In the genomic region with DNA sequence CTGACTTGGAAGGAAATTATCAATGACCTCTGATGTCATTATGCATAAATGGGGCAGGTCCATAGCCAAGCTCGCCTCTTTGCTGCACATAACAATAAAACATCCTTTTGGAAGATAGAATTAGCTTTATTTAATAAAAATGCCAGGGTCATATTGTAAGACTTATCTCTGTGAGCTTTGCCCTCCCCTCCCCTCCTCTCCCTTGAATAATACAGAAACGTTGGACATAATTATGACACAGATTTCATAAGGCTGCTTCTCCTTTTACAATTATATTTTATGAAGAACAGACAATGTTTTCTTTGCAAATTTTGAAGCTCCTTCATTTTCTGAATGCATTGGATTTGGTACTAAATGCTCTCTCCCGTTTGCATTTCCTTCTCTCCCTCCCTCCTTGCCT, we compare ENCODE assay signal across 23 cellular contexts.
"Had no signal": no experiment of that assay in that cellular context is flagged by ENCODE, and none has a peak within 500 bp of the region (broad histone marks: within the 10 kb centered on the region; RNA-seq: fewer than 3 reads in every experiment).

No MANE protein-coding gene starts in this region.

- DNase-seq: effector CD8-positive, alpha-beta T cell; endodermal cell; heart left ventricle; left cardiac atrium; left lung; naive thymus-derived CD8-positive, alpha-beta T cell; nephron progenitor cell; nucleus accumbens; stimulated activated CD4-positive, alpha-beta T cell treated with anti-CD3 and anti-CD28 coated beads, Interleukin-12 subunit alpha, Interleukin-12 subunit beta, amount 100 ng/mL, for 4 hours; stimulated activated CD4-positive, alpha-beta T cell treated with anti-CD3 and anti-CD28 coated beads, Interleukin-1b, Interleukin-23, amount 100 ng/mL, for 48 hours; stimulated activated CD4-positive, alpha-beta T cell treated with anti-CD3 and anti-CD28 coated beads, Interleukin-4, amount 100 ng/mL, for 1 hour; stimulated activated CD8-positive, alpha-beta memory T cell treated with anti-CD3 and anti-CD28 coated beads, Interleukin-4, amount 100 ng/mL, for 48 hours; stimulated activated naive CD4-positive, alpha-beta T cell; stimulated activated naive CD8-positive, alpha-beta T cell treated with anti-CD3 and anti-CD28 coated beads, Interleukin-15, amount 100 ng/mL, for 72 hours; tibial artery had no signal

- H3K27ac ChIP-seq: esophagus muscularis mucosa, foreskin keratinocyte, gastroesophageal sphincter, heart left ventricle, hepatocyte, left lung, prostate gland, right atrium auricular region, tibial artery had no signal

- H3K9me3 ChIP-seq: esophagus muscularis mucosa, gastroesophageal sphincter, heart left ventricle, left lung, prostate gland, right atrium auricular region, tibial artery had no signal

- H3K36me3 ChIP-seq: esophagus muscularis mucosa, gastroesophageal sphincter, heart left ventricle, left lung, prostate gland, right atrium auricular region, tibial artery had no signal

- H3K79me2 ChIP-seq: hepatocyte had no signal

- H3K4me3 ChIP-seq: esophagus muscularis mucosa, gastroesophageal sphincter, heart left ventricle, hepatocyte, left lung, prostate gland, right atrium auricular region, smooth muscle cell, tibial artery had no signal

- H3K4me2 ChIP-seq: hepatocyte, smooth muscle cell had no signal

- H2AFZ ChIP-seq: hepatocyte had no signal

- H3K4me1 ChIP-seq: foreskin keratinocyte, left lung, prostate gland, tibial artery had no signal

- FAIRE-seq: endothelial cell of umbilical vein had no signal

- ATAC-seq: gastroesophageal sphincter; naive thymus-derived CD8-positive, alpha-beta T cell; stimulated activated naive CD8-positive, alpha-beta T cell treated with anti-CD3 and anti-CD28 coated beads, Interleukin-15, amount 100 ng/mL, for 72 hours had no signal

- H3K27me3 ChIP-seq: esophagus muscularis mucosa, foreskin keratinocyte, gastroesophageal sphincter, heart left ventricle, hepatocyte, left lung, right atrium auricular region, tibial artery had no signal
